ENCODE assay signal across 28 cellular contexts in genomic region chr10:116602648-116603400, GRCh38. TPM values are rescaled to one million over a fixed set of nuclear protein-coding genes. Genes with fewer than 3 reads are reported as not detected.
"Had no signal": no experiment of that assay in that cellular context is flagged by ENCODE, and none has a peak within 500 bp of the region (broad histone marks: within the 10 kb centered on the region; RNA-seq: fewer than 3 reads in every experiment).

No MANE protein-coding gene starts in this region.

- DNase-seq: cortex of kidney; dorsolateral prefrontal cortex; effector CD8-positive, alpha-beta T cell; heart left ventricle; hippocampal formation; mesendoderm; naive thymus-derived CD4-positive, alpha-beta T cell; nephron progenitor cell; posterior cingulate gyrus; sigmoid colon; stimulated activated CD4-positive, alpha-beta T cell treated with anti-CD3 and anti-CD28 coated beads, Interleukin-2, amount 100 ng/mL, for 24 hours; stimulated activated CD4-positive, alpha-beta T cell treated with anti-CD3 and anti-CD28 coated beads, Interleukin-4, amount 100 ng/mL, for 4 hours; stimulated activated naive B cell treated with anti-CD40 and anti-IgM and Interleukin-4, amounts not matched to agents 10 μg/mL and 1 μg/mL and 100 μg/mL, for 72 hours; stimulated activated naive CD8-positive, alpha-beta T cell treated with anti-CD3 and anti-CD28 coated beads, Interleukin-15, amount 100 ng/mL, for 72 hours; testis; upper lobe of right lung had no signal

- H3K36me3 ChIP-seq: heart left ventricle, neutrophil, sigmoid colon, tibial nerve, upper lobe of right lung had no signal

- H3K27me3 ChIP-seq: sigmoid colon, testis, tibial nerve, upper lobe of right lung had no signal

- H3K27ac ChIP-seq: dorsolateral prefrontal cortex, heart left ventricle, neutrophil, sigmoid colon, skin epidermis, testis, tibial nerve, upper lobe of right lung had no signal

- H3K4me1 ChIP-seq: heart left ventricle, sigmoid colon, testis, tibial nerve, upper lobe of right lung had no signal

- H3K9me3 ChIP-seq: heart left ventricle, neutrophil, sigmoid colon, testis, tibial nerve, upper lobe of right lung had no signal

- FAIRE-seq: frontal cortex had no signal

- H3K4me3 ChIP-seq: dorsolateral prefrontal cortex, heart left ventricle, sigmoid colon, skin epidermis, testis, tibial nerve, upper lobe of right lung had no signal

- ATAC-seq: heart left ventricle; naive thymus-derived CD4-positive, alpha-beta T cell; stimulated activated naive B cell treated with anti-CD40 and anti-IgM and Interleukin-4, amounts not matched to agents 10 μg/mL and 1 μg/mL and 100 μg/mL, for 72 hours; stimulated activated naive CD8-positive, alpha-beta T cell treated with anti-CD3 and anti-CD28 coated beads, Interleukin-15, amount 100 ng/mL, for 72 hours; upper lobe of right lung had no signal

RNA-seq across cellular contexts. Expression of gene PNLIPRP1, which starts 12.1 kb away (rescaled TPM):
- total RNA-seq: dorsolateral prefrontal cortex; fibroblast of lung; frontal cortex; glomerular endothelial cell; kidney epithelial cell; liver; lung microvascular endothelial cell; naive thymus-derived CD4-positive, alpha-beta T cell; osteoblast; pulmonary artery endothelial cell; sigmoid colon; subcutaneous adipose tissue; testis; upper lobe of right lung had no signal
- polyA plus RNA-seq: fibroblast of lung; liver; naive thymus-derived CD4-positive, alpha-beta T cell had no signal

RNA-seq across cellular contexts. Expression of gene PNLIPRP2, which starts 17.9 kb away (rescaled TPM):
- total RNA-seq: dorsolateral prefrontal cortex; fibroblast of lung; frontal cortex; glomerular endothelial cell; kidney epithelial cell; liver; lung microvascular endothelial cell; naive thymus-derived CD4-positive, alpha-beta T cell; osteoblast; pulmonary artery endothelial cell; sigmoid colon; subcutaneous adipose tissue; upper lobe of right lung had no signal
- polyA plus RNA-seq: fibroblast of lung; liver; naive thymus-derived CD4-positive, alpha-beta T cell had no signal

RNA-seq across cellular contexts. Expression of gene PNLIP, which starts 57.1 kb away (rescaled TPM):
- total RNA-seq: dorsolateral prefrontal cortex; fibroblast of lung; frontal cortex; glomerular endothelial cell; kidney epithelial cell; lung microvascular endothelial cell; naive thymus-derived CD4-positive, alpha-beta T cell; osteoblast; pulmonary artery endothelial cell; sigmoid colon; subcutaneous adipose tissue; upper lobe of right lung had no signal
- polyA plus RNA-seq: fibroblast of lung; liver; naive thymus-derived CD4-positive, alpha-beta T cell had no signal
